ENCODE assay signal across 10 cellular contexts in genomic region chr3:122247825-122248185, GRCh38.
DNase-seq lines count a peak whose midpoint lies in the region; ATAC-seq and TF ChIP-seq lines count a peak whose summit lies in the region.
"Had no signal": no experiment of that assay in that cellular context is flagged by ENCODE, and none has a peak within 500 bp of the region (broad histone marks: within the 10 kb centered on the region; RNA-seq: fewer than 3 reads in every experiment).

No MANE protein-coding gene starts in this region.

- H4K20me1 ChIP-seq in BLaER1 treated with 17β-estradiol and CSF1 and Interleukin-3, amounts not matched to agents 10 nM and 100 nM: no peaks in the 10 kb centered on the region

- H3K4me2 ChIP-seq in BLaER1 treated with 17β-estradiol and CSF1 and Interleukin-3, amounts not matched to agents 10 nM and 100 nM: peak overlapping the region; percentile 64 to 84 (median 75)

- H3K27ac ChIP-seq in BLaER1 treated with 17β-estradiol and CSF1 and Interleukin-3, amounts not matched to agents 10 nM and 100 nM: peak overlapping the region; percentile 21 to 86 (median 76); a peak in 21 of 22 replicates
- peak overlapping the region in 1 of 2 donors; percentile 1 for H3K27ac ChIP-seq in right atrium auricular region

- H3K27me3 Mint-ChIP-seq in activated CD4-positive, alpha-beta T cell treated with anti-CD3 and anti-CD28 coated beads, Interleukin-2, amount 10 ng/mL, durations not matched to agents 24 days and 14 days: peaks cover 19% of the 10 kb centered on the region

- no peak overlapping the region for H3K27ac Mint-ChIP-seq in activated CD4-positive, alpha-beta T cell treated with anti-CD3 and anti-CD28 coated beads, Interleukin-2, amount 10 ng/mL, durations not matched to agents 24 days and 14 days

- H3K4me1 Mint-ChIP-seq in activated CD4-positive, alpha-beta T cell treated with anti-CD3 and anti-CD28 coated beads, Interleukin-2, amount 10 ng/mL, durations not matched to agents 24 days and 14 days: peaks cover 8% of the 10 kb centered on the region

- no peak for TF ChIP-seq CTCF in right atrium auricular region (IDR thresholded peaks at IDR 0.05)

- ATAC-seq in GM19397 (IDR thresholded peaks at IDR 0.05; ENCODE audit: unreplicated experiment): peak; percentile 69

- H3K36me3 ChIP-seq in BLaER1 treated with 17β-estradiol and CSF1 and Interleukin-3, amounts not matched to agents 10 nM and 100 nM: no peaks in the 10 kb centered on the region
- no peaks in the 10 kb centered on the region for H3K36me3 ChIP-seq in right atrium auricular region
- H3K36me3 ChIP-seq: ascending aorta had no signal

- H3K27me3 ChIP-seq in BLaER1 treated with 17β-estradiol and CSF1 and Interleukin-3, amounts not matched to agents 10 nM and 100 nM: no peaks in the 10 kb centered on the region
- H3K27me3 ChIP-seq in right atrium auricular region: no peaks in the 10 kb centered on the region
- H3K27me3 ChIP-seq: ascending aorta had no signal

- no peak overlapping the region for H3K4me3 Mint-ChIP-seq in activated CD4-positive, alpha-beta T cell treated with anti-CD3 and anti-CD28 coated beads, Interleukin-2, amount 10 ng/mL, durations not matched to agents 24 days and 14 days

- H3K9me3 ChIP-seq in BLaER1 treated with 17β-estradiol and CSF1 and Interleukin-3, amounts not matched to agents 10 nM and 100 nM (replicated peaks in 1 of 11): no peaks in the 10 kb centered on the region
- no peaks in the 10 kb centered on the region for H3K9me3 ChIP-seq in right atrium auricular region
- H3K9me3 ChIP-seq: ascending aorta had no signal

- intact Hi-C loops in activated CD4-positive, alpha-beta T cell treated with anti-CD3 and anti-CD28 coated beads, Interleukin-2, amount 10 ng/mL, durations not matched to agents 24 days and 14 days (cut with micrococcal nuclease): no loop called here

- peak overlapping the region in 10 of 11 experiments; percentile 10 to 71 (median 50); a peak in 15 of 22 replicates for H3K9ac ChIP-seq in BLaER1 treated with 17β-estradiol and CSF1 and Interleukin-3, amounts not matched to agents 10 nM and 100 nM

- peaks cover 31 to 56% (median 40%) of the 10 kb centered on the region in 10 experiments for H3K4me1 ChIP-seq in BLaER1 treated with 17β-estradiol and CSF1 and Interleukin-3, amounts not matched to agents 10 nM and 100 nM
- no peaks in the 10 kb centered on the region for H3K4me1 ChIP-seq in right atrium auricular region
- H3K4me1 ChIP-seq: ascending aorta had no signal

- peaks cover 2% of the 10 kb centered on the region for H3K9me3 Mint-ChIP-seq in activated CD4-positive, alpha-beta T cell treated with anti-CD3 and anti-CD28 coated beads, Interleukin-2, amount 10 ng/mL, durations not matched to agents 24 days and 14 days

- H3K4me3 ChIP-seq in BLaER1 treated with 17β-estradiol and CSF1 and Interleukin-3, amounts not matched to agents 10 nM and 100 nM: peak overlapping the region in 2 of 10 experiments; percentile 20 to 24; a peak in 4 of 20 replicates
- no peak overlapping the region for H3K4me3 ChIP-seq in right atrium auricular region
- H3K4me3 ChIP-seq: ascending aorta had no signal

- peak; percentile 63 to 84 for DNase-seq in NCI-H187 (lab: John Stamatoyannopoulos, UW)
- peak; percentile 69 for DNase-seq in fibroblast of peridontal ligament (ENCODE audit: extremely low read depth)
- no peak for DNase-seq in AML-193 (lab: John Stamatoyannopoulos, UW)
- no peak for DNase-seq in activated CD4-positive, alpha-beta T cell treated with anti-CD3 and anti-CD28 coated beads, Interleukin-2, amount 10 ng/mL, durations not matched to agents 24 days and 14 days
- no peak for DNase-seq in NCI-H128 (lab: John Stamatoyannopoulos, UW; ENCODE audit: unreplicated experiment)
- DNase-seq in right atrium auricular region (ENCODE audit: low spot score): no peak
- DNase-seq: effector memory CD4-positive, alpha-beta T cell had no signal

- H3K36me3 Mint-ChIP-seq in activated CD4-positive, alpha-beta T cell treated with anti-CD3 and anti-CD28 coated beads, Interleukin-2, amount 10 ng/mL, durations not matched to agents 24 days and 14 days (ENCODE audit: low read depth): no peaks in the 10 kb centered on the region

Comparison
In these comparisons a context has a peak if more than half of its experiments do, and no peak if none do; other contexts are left out.
1. DNase-seq: peak in NCI-H187 (2 of 2) and fibroblast of peridontal ligament (single experiment); none in AML-193 (0 of 2), activated CD4-positive, alpha-beta T cell treated with anti-CD3 and anti-CD28 coated beads, Interleukin-2, amount 10 ng/mL, durations not matched to agents 24 days and 14 days (single experiment), NCI-H128 (single experiment) and right atrium auricular region (single experiment).